In genomic region chr11:112882494-112883381, GRCh38 we compare ENCODE assay signal across 28 cellular contexts.
DNase-seq lines count a peak whose midpoint lies in the region; ATAC-seq and TF ChIP-seq lines count a peak whose summit lies in the region.
"Had no signal": no experiment of that assay in that cellular context is flagged by ENCODE, and none has a peak within 500 bp of the region (broad histone marks: within the 10 kb centered on the region; RNA-seq: fewer than 3 reads in every experiment).

No MANE protein-coding gene starts in this region.

- H3K27me3 ChIP-seq in BE2C = no peaks in the 10 kb centered on the region
- H3K27me3 ChIP-seq in SK-N-SH (ENCODE audit: insufficient read depth) = no peaks in the 10 kb centered on the region
- H3K27me3 ChIP-seq in neuronal stem cell (ENCODE audit: control insufficient read depth in 3 of 3, insufficient read depth in 3 of 3, low read depth in 1 of 3, low read length in 3 of 3) = no peaks in the 10 kb centered on the region
- H3K27me3 ChIP-seq: neural progenitor cell, SJSA1, spleen, uterus had no signal

- no peaks in the 10 kb centered on the region for H3K9me3 ChIP-seq in BE2C
- H3K9me3 ChIP-seq in SK-N-SH = no peaks in the 10 kb centered on the region
- no peaks in the 10 kb centered on the region for H3K9me3 ChIP-seq in neuronal stem cell (replicated peaks in 1 of 2; ENCODE audit: control insufficient read depth in 2 of 2, insufficient read depth in 1 of 2, low read depth in 1 of 2, low read length in 2 of 2)
- H3K9me3 ChIP-seq: A549, SJSA1, spleen, uterus had no signal

- intact Hi-C loops in left cardiac atrium (cut with DNase I) = no loop called here

- no peak overlapping the region for H2BK12ac ChIP-seq in neuronal stem cell (ENCODE audit: low read length)

- H3K4me3 ChIP-seq in BE2C (ENCODE audit: low read depth, low read length) (no peak overlapping the region), SK-N-SH (ENCODE audit: low read depth in 2 of 2, low read length in 1 of 2) (no peak overlapping the region), neuronal stem cell (ENCODE audit: low read length in 2 of 2) (no peak overlapping the region)
- H3K4me3 ChIP-seq: A549 had no signal

- no peak overlapping the region for H2BK5ac ChIP-seq in neuronal stem cell (ENCODE audit: low read length)

- H3K14ac ChIP-seq in neuronal stem cell (ENCODE audit: low read length) = no peak overlapping the region

- H3F3A ChIP-seq in SK-N-SH (replicated peaks; ENCODE audit: insufficient read depth) = no peaks in the 10 kb centered on the region

- 58% methylated on average over 6 of the region's 6 CpGs for WGBS in SK-N-SH (ENCODE audit: low lambda C conversion rate)
- WGBS in neuronal stem cell (ENCODE audit: extremely low coverage in 2 of 2, insufficient read length in 2 of 2, insufficient replicate concordance in 1 of 2), 2 donors = no CpG with 5 or more reads among the region's 6 CpGs

- no peak overlapping the region for H3K18ac ChIP-seq in neuronal stem cell (ENCODE audit: low read length)

- no peaks in the 10 kb centered on the region for H4K20me1 ChIP-seq in SK-N-SH (ENCODE audit: insufficient read depth)

- no peak overlapping the region for H2AFZ ChIP-seq in SK-N-SH (ENCODE audit: low read depth)
- no peak overlapping the region for H2AFZ ChIP-seq in neuronal stem cell (ENCODE audit: low read length)

- H3K9me2 ChIP-seq in SK-N-SH = no peaks in the 10 kb centered on the region

- no peaks in the 10 kb centered on the region for H3K79me1 ChIP-seq in neuronal stem cell (ENCODE audit: low read depth, low read length)

- TF ChIP-seq POLR2A in GM18505 (IDR thresholded peaks at IDR 0.05; ENCODE audit: borderline replicate concordance, extremely low read depth, insufficient read depth, insufficient read length) = no peak

- no peak overlapping the region for H3K4ac ChIP-seq in neuronal stem cell (ENCODE audit: low read length)

- TF ChIP-seq CTCF in BE2C (IDR thresholded peaks at IDR 0.05; ENCODE audit: low read depth, low read length) (no peak), SK-N-SH (IDR thresholded peaks at IDR 0.05) (no peak)

- POLR2A ChIA-PET in SK-N-SH (lab: Yijun Ruan, JAX) = interaction anchor here (0.6 kb wide), 1 partner anchor 79 kb away, joined by 3 read pairs; the partner anchor contains the start of gene NCAM1

- no peak overlapping the region for H3K23ac ChIP-seq in neuronal stem cell (ENCODE audit: low read depth, low read length, poor library complexity)

- H3K4me2 ChIP-seq in SK-N-SH = no peak overlapping the region
- no peak overlapping the region for H3K4me2 ChIP-seq in neuronal stem cell (ENCODE audit: insufficient read depth, low read length, poor library complexity, severe bottlenecking)

- peak; percentile 90 for DNase-seq in BE2C
- DNase-seq in SK-N-SH = peak; percentile 70
- DNase-seq in left cardiac atrium = peak; percentile 36
- no peak for DNase-seq in neuronal stem cell (ENCODE audit: low spot score)
- DNase-seq in NCI-H526 (lab: John Stamatoyannopoulos, UW) = no peak
- DNase-seq in SW480 (ENCODE audit: low spot score) = no peak
- DNase-seq in NCI-H1092 (lab: John Stamatoyannopoulos, UW) = no peak
- DNase-seq: activated CD8-positive, alpha-beta T cell treated with anti-CD3 and anti-CD28 coated beads for 36 hours; activated naive CD4-positive, alpha-beta T cell treated with Interleukin-2 at 50 U/mL for 16 hours; activated T-cell treated with anti-CD3 and anti-CD28 coated beads, Interleukin-2, amount 50 U/mL, for 1 hour; cerebellar nuclear complex; DMS 273 treated with DMSO at 0.1 percent for 48 hours; effector CD8-positive, alpha-beta T cell; HCEC 1CT; NCI-H1417; NCI-H2107; NCI-H82; spleen; stimulated activated CD4-positive, alpha-beta T cell treated with anti-CD3 and anti-CD28 coated beads, Interleukin-4, amount 100 ng/mL, for 4 hours; uterus had no signal

- H2AK5ac ChIP-seq in neuronal stem cell (ENCODE audit: low read depth, low read length) = no peak overlapping the region

- no peak overlapping the region for H2BK120ac ChIP-seq in neuronal stem cell (ENCODE audit: low read depth, low read length)

- ATAC-seq in left cardiac atrium (peak; percentile 70 to 71), GM18505 (IDR thresholded peaks at IDR 0.05; ENCODE audit: unreplicated experiment) (no peak)
- ATAC-seq: A549; activated CD8-positive, alpha-beta T cell treated with anti-CD3 and anti-CD28 coated beads for 36 hours; esophagus mucosa; HepG2; left lobe of liver; WTC11 had no signal

- peak; percentile 27; the same call in 1 of the 2 replicates for TF ChIP-seq RAD21 in SK-N-SH (IDR thresholded peaks at IDR 0.05; ENCODE audit: low read length)

- peak overlapping the region; percentile 19 for H2BK15ac ChIP-seq in neuronal stem cell (ENCODE audit: low read length)

- H3K36me3 ChIP-seq in BE2C = no peaks in the 10 kb centered on the region
- H3K36me3 ChIP-seq in SK-N-SH (replicated peaks in 1 of 2; ENCODE audit: control insufficient read depth in 1 of 2, insufficient read depth in 2 of 2, low read length in 1 of 2) = no peaks in the 10 kb centered on the region
- no peaks in the 10 kb centered on the region for H3K36me3 ChIP-seq in neuronal stem cell (replicated peaks in 1 of 2; ENCODE audit: control insufficient read depth in 2 of 2, insufficient read depth in 2 of 2, low read length in 2 of 2)
- H3K36me3 ChIP-seq: neural progenitor cell, SJSA1, spleen, uterus had no signal

- TF ChIP-seq EP300 in SK-N-SH (IDR thresholded peaks at IDR 0.05; ENCODE audit: borderline replicate concordance in 1 of 2, low read depth in 1 of 2, low read length in 1 of 2) = peak in 1 of 2 experiments; percentile 84; a peak in 2 of 4 replicates

- H3K9ac ChIP-seq in SK-N-SH (no peak overlapping the region), neuronal stem cell (ENCODE audit: low read depth, low read length, poor library complexity) (no peak overlapping the region)
- H3K9ac ChIP-seq: neural progenitor cell had no signal

- no peaks in the 10 kb centered on the region for H3K79me2 ChIP-seq in SK-N-SH (ENCODE audit: insufficient read depth)

- peak overlapping the region in 1 of 2 experiments; percentile 92; a peak in 2 of 4 replicates for H3K27ac ChIP-seq in SK-N-SH (ENCODE audit: low read depth in 2 of 2, low read length in 1 of 2)
- H3K27ac ChIP-seq in neuronal stem cell (replicated peaks; ENCODE audit: low read length) = no peak overlapping the region
- H3K27ac ChIP-seq: A549, neural progenitor cell, SJSA1 had no signal

- CTCF ChIA-PET in SK-N-SH (lab: Yijun Ruan, JAX) = interaction anchor here (1.0 to 1.2 kb wide), 2 partner anchors 10 to 294 kb away, joined by 4 read pairs; no protein-coding TSS in a partner anchor

- H4K91ac ChIP-seq in neuronal stem cell (ENCODE audit: low read depth, low read length, poor library complexity) = no peak overlapping the region

- H4K8ac ChIP-seq in neuronal stem cell (ENCODE audit: low read depth, low read length) = no peak overlapping the region

- H3K4me1 ChIP-seq in BE2C (peaks cover 29% of the 10 kb centered on the region), SK-N-SH (ENCODE audit: control insufficient read depth in 1 of 2, insufficient read depth in 2 of 2, low read depth in 1 of 2, low read length in 1 of 2) (peaks cover 0 to 31% of the 10 kb centered on the region in 2 experiments; a peak in 2 of 4 replicates), neuronal stem cell (ENCODE audit: control insufficient read depth in 2 of 2, insufficient read depth in 1 of 2, low read depth in 1 of 2, low read length in 2 of 2) (peaks cover 3 to 8% of the 10 kb centered on the region in 2 donors)
- H3K4me1 ChIP-seq: A549 had no signal

TF ChIP-seq in SK-N-SH, 30 proteins besides CTCF, POLR2A, EP300 and RAD21 (continues in another document):
- TF ChIP-seq TEAD4 (IDR thresholded peaks at IDR 0.05; ENCODE audit: borderline replicate concordance, insufficient read depth) = no peak
- TF ChIP-seq ELF1 (IDR thresholded peaks at IDR 0.05) = no peak
- 0 out of 2 replicates have a peak, but pooled peaks have one; percentile 10 for TF ChIP-seq RFX5 (IDR thresholded peaks at IDR 0.05; ENCODE audit: low read length)
- 0 out of 2 replicates have a peak, but pooled peaks have one; percentile 22 for TF ChIP-seq MXI1 (IDR thresholded peaks at IDR 0.05; ENCODE audit: low read depth, low read length)
- no peak for TF ChIP-seq POLR2AphosphoS5 (IDR thresholded peaks at IDR 0.05; ENCODE audit: low read depth, low read length)
- TF ChIP-seq FOXM1 (IDR thresholded peaks at IDR 0.05; ENCODE audit: low read depth) = no peak
- peak; percentile 93 for TF ChIP-seq FOXJ3 (CRISPR knock-in tag; IDR thresholded peaks at IDR 0.05)
- no peak for TF ChIP-seq PBX3 (IDR thresholded peaks at IDR 0.05)
- TF ChIP-seq, protein P1, sequence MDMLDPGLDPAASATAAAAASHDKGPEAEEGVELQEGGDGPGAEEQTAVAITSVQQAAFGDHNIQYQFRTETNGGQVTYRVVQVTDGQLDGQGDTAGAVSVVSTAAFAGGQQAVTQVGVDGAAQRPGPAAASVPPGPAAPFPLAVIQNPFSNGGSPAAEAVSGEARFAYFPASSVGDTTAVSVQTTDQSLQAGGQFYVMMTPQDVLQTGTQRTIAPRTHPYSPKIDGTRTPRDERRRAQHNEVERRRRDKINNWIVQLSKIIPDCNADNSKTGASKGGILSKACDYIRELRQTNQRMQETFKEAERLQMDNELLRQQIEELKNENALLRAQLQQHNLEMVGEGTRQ (IDR thresholded peaks at IDR 0.05; ENCODE audit: borderline replicate concordance, low read depth, low read length) = no peak
- no peak for TF ChIP-seq RXRA (IDR thresholded peaks at IDR 0.05; ENCODE audit: borderline replicate concordance, low read depth)

Comparison
In these comparisons a context has a peak if more than half of its experiments do, and no peak if none do; other contexts are left out.
1. DNase-seq: peak in BE2C (single experiment), SK-N-SH (single experiment) and left cardiac atrium (single experiment); none in neuronal stem cell (single experiment), NCI-H526 (0 of 2), SW480 (single experiment) and NCI-H1092 (single experiment).